ENCODE assay signal across 1 cellular context in the genomic region with DNA sequence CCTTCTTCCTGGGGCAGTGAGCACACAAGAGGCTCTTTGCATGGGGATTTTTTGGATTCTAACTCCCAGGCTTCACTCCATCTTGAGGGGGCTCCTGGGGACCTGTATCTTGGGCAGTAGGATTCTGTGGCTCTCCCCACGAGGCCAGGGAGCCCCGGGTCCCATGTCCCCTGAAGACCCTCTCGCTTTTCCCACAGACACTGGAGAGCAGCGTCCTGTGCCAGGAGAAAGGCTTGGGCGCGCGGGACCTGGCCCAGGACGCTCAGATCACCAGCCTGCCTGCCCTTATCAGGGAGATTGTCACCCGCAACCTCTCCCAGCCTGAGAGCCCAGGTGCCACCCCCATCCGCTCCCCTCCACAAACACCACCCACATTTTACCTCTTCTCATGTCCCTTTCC.
TF ChIP-seq lines count a peak whose summit lies in the region.

No MANE protein-coding gene starts in this region.

TF ChIP-seq in WTC11, 78 proteins besides CTCF, POLR2A, EP300 and RAD21 (continued from another document):
- no peak for TF ChIP-seq SMAD3 (CRISPR knock-in tag; IDR thresholded peaks at IDR 0.05; ENCODE audit: borderline replicate concordance)
- TF ChIP-seq ATF1 (CRISPR knock-in tag; IDR thresholded peaks at IDR 0.05) = no peak
- TF ChIP-seq NFE2L1 (CRISPR knock-in tag; IDR thresholded peaks at IDR 0.05) = no peak
- no peak for TF ChIP-seq HMGA2 (CRISPR knock-in tag; IDR thresholded peaks at IDR 0.05)
- no peak for TF ChIP-seq ZNF416 (CRISPR knock-in tag; IDR thresholded peaks at IDR 0.05)
- TF ChIP-seq, protein P1, sequence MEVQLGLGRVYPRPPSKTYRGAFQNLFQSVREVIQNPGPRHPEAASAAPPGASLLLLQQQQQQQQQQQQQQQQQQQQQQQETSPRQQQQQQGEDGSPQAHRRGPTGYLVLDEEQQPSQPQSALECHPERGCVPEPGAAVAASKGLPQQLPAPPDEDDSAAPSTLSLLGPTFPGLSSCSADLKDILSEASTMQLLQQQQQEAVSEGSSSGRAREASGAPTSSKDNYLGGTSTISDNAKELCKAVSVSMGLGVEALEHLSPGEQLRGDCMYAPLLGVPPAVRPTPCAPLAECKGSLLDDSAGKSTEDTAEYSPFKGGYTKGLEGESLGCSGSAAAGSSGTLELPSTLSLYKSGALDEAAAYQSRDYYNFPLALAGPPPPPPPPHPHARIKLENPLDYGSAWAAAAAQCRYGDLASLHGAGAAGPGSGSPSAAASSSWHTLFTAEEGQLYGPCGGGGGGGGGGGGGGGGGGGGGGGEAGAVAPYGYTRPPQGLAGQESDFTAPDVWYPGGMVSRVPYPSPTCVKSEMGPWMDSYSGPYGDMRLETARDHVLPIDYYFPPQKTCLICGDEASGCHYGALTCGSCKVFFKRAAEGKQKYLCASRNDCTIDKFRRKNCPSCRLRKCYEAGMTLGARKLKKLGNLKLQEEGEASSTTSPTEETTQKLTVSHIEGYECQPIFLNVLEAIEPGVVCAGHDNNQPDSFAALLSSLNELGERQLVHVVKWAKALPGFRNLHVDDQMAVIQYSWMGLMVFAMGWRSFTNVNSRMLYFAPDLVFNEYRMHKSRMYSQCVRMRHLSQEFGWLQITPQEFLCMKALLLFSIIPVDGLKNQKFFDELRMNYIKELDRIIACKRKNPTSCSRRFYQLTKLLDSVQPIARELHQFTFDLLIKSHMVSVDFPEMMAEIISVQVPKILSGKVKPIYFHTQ (CRISPR knock-in tag; IDR thresholded peaks at IDR 0.05) = no peak
- TF ChIP-seq, protein P2, sequence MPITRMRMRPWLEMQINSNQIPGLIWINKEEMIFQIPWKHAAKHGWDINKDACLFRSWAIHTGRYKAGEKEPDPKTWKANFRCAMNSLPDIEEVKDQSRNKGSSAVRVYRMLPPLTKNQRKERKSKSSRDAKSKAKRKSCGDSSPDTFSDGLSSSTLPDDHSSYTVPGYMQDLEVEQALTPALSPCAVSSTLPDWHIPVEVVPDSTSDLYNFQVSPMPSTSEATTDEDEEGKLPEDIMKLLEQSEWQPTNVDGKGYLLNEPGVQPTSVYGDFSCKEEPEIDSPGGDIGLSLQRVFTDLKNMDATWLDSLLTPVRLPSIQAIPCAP (CRISPR knock-in tag; IDR thresholded peaks at IDR 0.05) = no peak
- TF ChIP-seq TEAD1 (CRISPR knock-in tag; IDR thresholded peaks at IDR 0.05) = no peak
- TF ChIP-seq, protein P3, sequence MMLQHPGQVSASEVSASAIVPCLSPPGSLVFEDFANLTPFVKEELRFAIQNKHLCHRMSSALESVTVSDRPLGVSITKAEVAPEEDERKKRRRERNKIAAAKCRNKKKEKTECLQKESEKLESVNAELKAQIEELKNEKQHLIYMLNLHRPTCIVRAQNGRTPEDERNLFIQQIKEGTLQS (CRISPR knock-in tag; conservative IDR thresholded peaks at IDR 0.05) = no peak
- TF ChIP-seq, protein P4, sequence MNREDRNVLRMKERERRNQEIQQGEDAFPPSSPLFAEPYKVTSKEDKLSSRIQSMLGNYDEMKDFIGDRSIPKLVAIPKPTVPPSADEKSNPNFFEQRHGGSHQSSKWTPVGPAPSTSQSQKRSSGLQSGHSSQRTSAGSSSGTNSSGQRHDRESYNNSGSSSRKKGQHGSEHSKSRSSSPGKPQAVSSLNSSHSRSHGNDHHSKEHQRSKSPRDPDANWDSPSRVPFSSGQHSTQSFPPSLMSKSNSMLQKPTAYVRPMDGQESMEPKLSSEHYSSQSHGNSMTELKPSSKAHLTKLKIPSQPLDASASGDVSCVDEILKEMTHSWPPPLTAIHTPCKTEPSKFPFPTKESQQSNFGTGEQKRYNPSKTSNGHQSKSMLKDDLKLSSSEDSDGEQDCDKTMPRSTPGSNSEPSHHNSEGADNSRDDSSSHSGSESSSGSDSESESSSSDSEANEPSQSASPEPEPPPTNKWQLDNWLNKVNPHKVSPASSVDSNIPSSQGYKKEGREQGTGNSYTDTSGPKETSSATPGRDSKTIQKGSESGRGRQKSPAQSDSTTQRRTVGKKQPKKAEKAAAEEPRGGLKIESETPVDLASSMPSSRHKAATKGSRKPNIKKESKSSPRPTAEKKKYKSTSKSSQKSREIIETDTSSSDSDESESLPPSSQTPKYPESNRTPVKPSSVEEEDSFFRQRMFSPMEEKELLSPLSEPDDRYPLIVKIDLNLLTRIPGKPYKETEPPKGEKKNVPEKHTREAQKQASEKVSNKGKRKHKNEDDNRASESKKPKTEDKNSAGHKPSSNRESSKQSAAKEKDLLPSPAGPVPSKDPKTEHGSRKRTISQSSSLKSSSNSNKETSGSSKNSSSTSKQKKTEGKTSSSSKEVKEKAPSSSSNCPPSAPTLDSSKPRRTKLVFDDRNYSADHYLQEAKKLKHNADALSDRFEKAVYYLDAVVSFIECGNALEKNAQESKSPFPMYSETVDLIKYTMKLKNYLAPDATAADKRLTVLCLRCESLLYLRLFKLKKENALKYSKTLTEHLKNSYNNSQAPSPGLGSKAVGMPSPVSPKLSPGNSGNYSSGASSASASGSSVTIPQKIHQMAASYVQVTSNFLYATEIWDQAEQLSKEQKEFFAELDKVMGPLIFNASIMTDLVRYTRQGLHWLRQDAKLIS (CRISPR knock-in tag; IDR thresholded peaks at IDR 0.05; ENCODE audit: borderline replicate concordance) = no peak
- no peak for TF ChIP-seq MXD4 (CRISPR knock-in tag; IDR thresholded peaks at IDR 0.05; ENCODE audit: borderline replicate concordance)
- no peak for TF ChIP-seq ETV6 (CRISPR knock-in tag; IDR thresholded peaks at IDR 0.05)
- no peak for TF ChIP-seq SMAD4 (CRISPR knock-in tag; IDR thresholded peaks at IDR 0.05)
- no peak for TF ChIP-seq GABPB1 (CRISPR knock-in tag; IDR thresholded peaks at IDR 0.05)
- TF ChIP-seq GTF2I (CRISPR knock-in tag; conservative IDR thresholded peaks at IDR 0.05) = no peak
- no peak for TF ChIP-seq FOXJ3 (CRISPR knock-in tag; IDR thresholded peaks at IDR 0.05; ENCODE audit: borderline replicate concordance)
TF ChIP-seq in WTC11: peak in this region for 0.
